In genomic region chr6:32153835-32154513, GRCh38 we compare ENCODE assay signal across 1 cellular context.
TF ChIP-seq lines count a peak whose summit lies in the region.

Gene PPT2, plus strand, starts transcription at chr6:32154141. Its CDS starts 454 bp downstream, at chr6:32154595.

TF ChIP-seq in HepG2, 621 proteins besides CTCF, POLR2A, EP300 and RAD21 (continued from another document and continues in another):
- TF ChIP-seq HOMEZ (CRISPR knock-in tag; IDR thresholded peaks at IDR 0.05; ENCODE audit: low read depth) = no peak
- no peak for TF ChIP-seq NR1H2 (CRISPR knock-in tag; IDR thresholded peaks at IDR 0.05; ENCODE audit: borderline replicate concordance, low read depth)
- TF ChIP-seq PAX8 (CRISPR knock-in tag; IDR thresholded peaks at IDR 0.05; ENCODE audit: borderline replicate concordance) = no peak
- peak; percentile 92 for TF ChIP-seq ZNF34 (CRISPR knock-in tag; IDR thresholded peaks at IDR 0.05; ENCODE audit: borderline replicate concordance)
- peak; percentile 54; the same call in 1 of the 2 replicates for TF ChIP-seq MIER3 (CRISPR knock-in tag; IDR thresholded peaks at IDR 0.05; ENCODE audit: borderline replicate concordance)
- peak; percentile 88; the same call in 1 of the 2 replicates for TF ChIP-seq ZNF274 (CRISPR knock-in tag; IDR thresholded peaks at IDR 0.05)
- TF ChIP-seq ATF6 (CRISPR knock-in tag; conservative IDR thresholded peaks at IDR 0.05) = no peak
- TF ChIP-seq FOSL2 (CRISPR knock-in tag; IDR thresholded peaks at IDR 0.05) = no peak
- 0 out of 2 replicates have a peak, but pooled peaks have one; percentile 27 for TF ChIP-seq ZNF878 (CRISPR knock-in tag; IDR thresholded peaks at IDR 0.05)
- TF ChIP-seq ZNF598 (CRISPR knock-in tag; IDR thresholded peaks at IDR 0.05; ENCODE audit: borderline replicate concordance) = no peak
- no peak for TF ChIP-seq MTA3 (CRISPR knock-in tag; IDR thresholded peaks at IDR 0.05)
- TF ChIP-seq POLR2AphosphoS2 (IDR thresholded peaks at IDR 0.05; ENCODE audit: low read depth, low read length) = no peak
- peak; percentile 90 for TF ChIP-seq PATZ1 (CRISPR knock-in tag; IDR thresholded peaks at IDR 0.05)
- peak; percentile 73 for TF ChIP-seq HOXD1 (CRISPR knock-in tag; IDR thresholded peaks at IDR 0.05)
- TF ChIP-seq ADNP (CRISPR knock-in tag; IDR thresholded peaks at IDR 0.05) = no peak
- TF ChIP-seq NFYC (CRISPR knock-in tag; IDR thresholded peaks at IDR 0.05) = no peak
- peak; percentile 94 for TF ChIP-seq GABPB1 (CRISPR knock-in tag; IDR thresholded peaks at IDR 0.05)
- peak; percentile 89 for TF ChIP-seq HOXA3 (CRISPR knock-in tag; IDR thresholded peaks at IDR 0.05)
- peak; percentile 18; the same call in 1 of the 2 replicates for TF ChIP-seq ZNF788 (CRISPR knock-in tag; IDR thresholded peaks at IDR 0.05; ENCODE audit: borderline replicate concordance)
- TF ChIP-seq SP4 (CRISPR knock-in tag; IDR thresholded peaks at IDR 0.05) = peak; percentile 84
- peak; percentile 85 for TF ChIP-seq PHF20 (CRISPR knock-in tag; IDR thresholded peaks at IDR 0.05)
- TF ChIP-seq TFDP2 (CRISPR knock-in tag; IDR thresholded peaks at IDR 0.05) = peak; percentile 48; the same call in 1 of the 2 replicates
- no peak for TF ChIP-seq ZC3H13 (CRISPR knock-in tag; IDR thresholded peaks at IDR 0.05)
- TF ChIP-seq PREB (CRISPR knock-in tag; IDR thresholded peaks at IDR 0.05) = 0 out of 2 replicates have a peak, but pooled peaks have one; percentile 69
- TF ChIP-seq GMEB1 (CRISPR knock-in tag; IDR thresholded peaks at IDR 0.05; ENCODE audit: borderline replicate concordance) = peak; percentile 89
- no peak for TF ChIP-seq NFIB (CRISPR knock-in tag; IDR thresholded peaks at IDR 0.05; ENCODE audit: borderline replicate concordance)
- TF ChIP-seq SNAPC4 (CRISPR knock-in tag; IDR thresholded peaks at IDR 0.05) = peak; percentile 60; the same call in 1 of the 2 replicates
- no peak for TF ChIP-seq CAMTA2 (CRISPR knock-in tag; IDR thresholded peaks at IDR 0.05; ENCODE audit: borderline replicate concordance)
- TF ChIP-seq ZNF282 (IDR thresholded peaks at IDR 0.05; ENCODE audit: partially characterized antibody) = no peak
- no peak; the same call in 1 of the 2 replicates for TF ChIP-seq PAWR (CRISPR knock-in tag; IDR thresholded peaks at IDR 0.05; ENCODE audit: borderline replicate concordance)
- peak; percentile 39 for TF ChIP-seq RARA (CRISPR knock-in tag; IDR thresholded peaks at IDR 0.05)
- TF ChIP-seq ZBTB46 (CRISPR knock-in tag; IDR thresholded peaks at IDR 0.05; ENCODE audit: borderline replicate concordance) = peak; percentile 78; the same call in 1 of the 2 replicates
- TF ChIP-seq HDAC1 (CRISPR knock-in tag; IDR thresholded peaks at IDR 0.05) = peak; percentile 93
- TF ChIP-seq TAF1 (CRISPR knock-in tag; IDR thresholded peaks at IDR 0.05) = peak; percentile 47
- TF ChIP-seq SP1 (IDR thresholded peaks at IDR 0.05) = no peak
- peak; percentile 77 for TF ChIP-seq SP1 (CRISPR knock-in tag; IDR thresholded peaks at IDR 0.05)
- peak; percentile 37; the same call in 1 of the 2 replicates for TF ChIP-seq ZSCAN9 (CRISPR knock-in tag; IDR thresholded peaks at IDR 0.05; ENCODE audit: borderline replicate concordance)
- TF ChIP-seq ZNF280B (CRISPR knock-in tag; IDR thresholded peaks at IDR 0.05; ENCODE audit: borderline replicate concordance) = peak; percentile 15; the same call in 1 of the 2 replicates
- TF ChIP-seq RARG (CRISPR knock-in tag; IDR thresholded peaks at IDR 0.05; ENCODE audit: low read depth) = 0 out of 2 replicates have a peak, but pooled peaks have one; percentile 36
- TF ChIP-seq ATF7-NPFF (CRISPR knock-in tag; IDR thresholded peaks at IDR 0.05; ENCODE audit: low read depth) = no peak; the same call in 1 of the 2 replicates
